Comparison of ENCODE assay signal across 1 cellular context in the genomic region with DNA sequence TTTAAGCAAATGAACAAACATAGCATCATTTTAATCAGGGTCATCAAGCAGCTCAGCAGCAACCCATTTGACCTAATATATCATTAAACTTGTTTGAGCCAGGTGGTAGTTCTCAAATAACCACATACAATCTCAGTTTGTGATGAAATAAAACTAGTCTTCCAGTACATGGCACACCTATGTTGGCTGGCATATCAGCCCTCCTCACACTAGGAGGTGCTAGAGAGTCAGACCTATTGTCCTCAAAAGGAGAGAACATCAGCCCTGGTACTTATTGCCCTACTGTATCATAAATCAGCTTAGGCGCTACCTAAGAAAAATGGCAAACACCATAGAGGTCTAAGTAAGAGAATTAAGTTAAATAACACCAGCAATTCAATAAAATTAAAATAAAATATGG.
TF ChIP-seq lines count a peak whose summit lies in the region.

No MANE protein-coding gene starts in this region.

TF ChIP-seq in WTC11, 78 proteins besides CTCF, POLR2A, EP300 and RAD21 (continued from another document):
- TF ChIP-seq EMX1 (CRISPR knock-in tag; IDR thresholded peaks at IDR 0.05) (no peak), TCF7 (CRISPR knock-in tag; IDR thresholded peaks at IDR 0.05; ENCODE audit: low read depth) (no peak), GABPB1 (CRISPR knock-in tag; IDR thresholded peaks at IDR 0.05) (no peak), TEAD4 (CRISPR knock-in tag; IDR thresholded peaks at IDR 0.05) (no peak), ZNF138 (CRISPR knock-in tag; conservative IDR thresholded peaks at IDR 0.05) (no peak), GRHL2 (CRISPR knock-in tag; IDR thresholded peaks at IDR 0.05; ENCODE audit: insufficient replicate concordance, severe bottlenecking) (no peak), MLX (CRISPR knock-in tag; IDR thresholded peaks at IDR 0.05) (no peak), FOXK1 (CRISPR knock-in tag; IDR thresholded peaks at IDR 0.05) (no peak), ZNF317 (CRISPR knock-in tag; IDR thresholded peaks at IDR 0.05; ENCODE audit: borderline replicate concordance, low read depth) (no peak), JUN (CRISPR knock-in tag; IDR thresholded peaks at IDR 0.05) (no peak)
- TF ChIP-seq, protein P1, sequence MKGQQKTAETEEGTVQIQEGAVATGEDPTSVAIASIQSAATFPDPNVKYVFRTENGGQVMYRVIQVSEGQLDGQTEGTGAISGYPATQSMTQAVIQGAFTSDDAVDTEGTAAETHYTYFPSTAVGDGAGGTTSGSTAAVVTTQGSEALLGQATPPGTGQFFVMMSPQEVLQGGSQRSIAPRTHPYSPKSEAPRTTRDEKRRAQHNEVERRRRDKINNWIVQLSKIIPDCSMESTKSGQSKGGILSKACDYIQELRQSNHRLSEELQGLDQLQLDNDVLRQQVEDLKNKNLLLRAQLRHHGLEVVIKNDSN (CRISPR knock-in tag; IDR thresholded peaks at IDR 0.05), result no peak
